Comparison of ENCODE assay signal across 27 cellular contexts in the genomic region with DNA sequence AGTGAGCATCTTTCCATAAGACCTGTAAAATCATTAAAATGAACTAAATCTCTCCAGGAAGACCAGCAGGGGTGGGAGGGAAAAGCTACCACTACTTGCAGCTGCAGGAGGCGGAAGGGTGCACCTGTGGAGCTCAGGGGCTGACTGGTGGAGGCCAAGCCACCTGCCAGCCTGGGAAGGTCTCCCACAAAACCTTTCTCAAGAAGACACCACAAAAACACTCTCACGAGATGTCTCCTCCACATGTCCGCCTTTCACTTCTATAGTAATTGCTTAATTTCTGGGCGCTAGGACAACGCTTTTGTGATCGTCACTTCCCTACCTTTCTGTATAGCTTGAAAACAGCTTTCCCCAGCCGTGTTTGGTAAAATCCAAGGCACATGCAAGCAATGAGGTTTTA.
A peak's percentile ranks its signal among the peaks of the same experiment; 100 is the strongest.
DNase-seq lines count a peak whose midpoint lies in the region; ATAC-seq, FAIRE-seq and TF ChIP-seq lines count a peak whose summit lies in the region.
"Had no signal": no experiment of that assay in that cellular context is flagged by ENCODE, and none has a peak within 500 bp of the region (broad histone marks: within the 10 kb centered on the region; RNA-seq: fewer than 3 reads in every experiment).

No MANE protein-coding gene starts in this region.

- no peak for ATAC-seq in IMR-90 (ENCODE audit: low read depth)
- no peak for ATAC-seq in GM18519 (IDR thresholded peaks at IDR 0.05; ENCODE audit: low FRiP score, unreplicated experiment)
- no peak for ATAC-seq in stimulated activated naive B cell treated with anti-CD40 and anti-IgM and Interleukin-4, amounts not matched to agents 10 μg/mL and 1 μg/mL and 100 μg/mL, for 72 hours (replicated peaks)
- ATAC-seq: activated naive CD8-positive, alpha-beta T cell treated with anti-CD3 and anti-CD28 coated beads, Interleukin-2, amount 50 U/mL, for 24 hours; activated T-cell treated with anti-CD3 and anti-CD28 coated beads, Interleukin-2, amount 50 U/mL, for 4 hours; gastroesophageal sphincter; left lobe of liver; naive thymus-derived CD4-positive, alpha-beta T cell had no signal

- H4K20me1 ChIP-seq in IMR-90 (ENCODE audit: insufficient read depth, low read length) (peaks cover 8% of the 10 kb centered on the region), hepatocyte (ENCODE audit: insufficient read depth, poor library complexity, severe bottlenecking) (peaks cover 6% of the 10 kb centered on the region), smooth muscle cell (ENCODE audit: low read depth) (peaks cover 38% of the 10 kb centered on the region)

- H3K36me3 ChIP-seq in IMR-90 (ENCODE audit: control insufficient read depth, insufficient read depth, low read length): no peaks in the 10 kb centered on the region
- H3K36me3 ChIP-seq in hepatocyte (replicated peaks; ENCODE audit: insufficient read depth, low read depth): no peaks in the 10 kb centered on the region
- no peaks in the 10 kb centered on the region for H3K36me3 ChIP-seq in smooth muscle cell (ENCODE audit: low read depth)
- H3K36me3 ChIP-seq: esophagus squamous epithelium, gastroesophageal sphincter, upper lobe of left lung had no signal

- H3K27me3 Mint-ChIP-seq in stimulated activated naive B cell treated with anti-CD40 and anti-IgM and Interleukin-4, amounts not matched to agents 10 μg/mL and 1 μg/mL and 100 μg/mL, for 72 hours: peaks cover 4 to 6% of the 10 kb centered on the region in 2 donors

- no peak overlapping the region for H4K8ac ChIP-seq in IMR-90 (ENCODE audit: low read depth in 2 of 2, low read length in 2 of 2)

- H3K4me3 Mint-ChIP-seq in stimulated activated naive B cell treated with anti-CD40 and anti-IgM and Interleukin-4, amounts not matched to agents 10 μg/mL and 1 μg/mL and 100 μg/mL, for 72 hours: no peak overlapping the region
- H3K4me3 Mint-ChIP-seq: activated CD4-positive, alpha-beta T cell treated with anti-CD3 and anti-CD28 coated beads, Interleukin-2, amount 10 ng/mL, durations not matched to agents 24 days and 14 days; activated naive CD8-positive, alpha-beta T cell treated with anti-CD3 and anti-CD28 coated beads, Interleukin-2, amount 50 U/mL, for 24 hours; activated T-cell treated with anti-CD3 and anti-CD28 coated beads, Interleukin-2, amount 50 U/mL, for 4 hours; memory B cell; naive thymus-derived CD4-positive, alpha-beta T cell; T-helper 2 cell treated with Interferon-gamma antibody and Interleukin-4, amounts not matched to agents 5 μg/mL and 100 μg/mL, for 36 hours had no signal

- no peaks in the 10 kb centered on the region for H3K9me3 ChIP-seq in IMR-90 (ENCODE audit: control insufficient read depth, insufficient read depth, low read length)
- H3K9me3 ChIP-seq in hepatocyte (ENCODE audit: low read depth): no peaks in the 10 kb centered on the region
- no peaks in the 10 kb centered on the region for H3K9me3 ChIP-seq in smooth muscle cell (replicated peaks; ENCODE audit: low read depth)
- H3K9me3 ChIP-seq: esophagus squamous epithelium, gastroesophageal sphincter, upper lobe of left lung had no signal

- intact Hi-C loops in IMR-90 (cut with micrococcal nuclease): no loop called here

- H3K27ac Mint-ChIP-seq in stimulated activated naive B cell treated with anti-CD40 and anti-IgM and Interleukin-4, amounts not matched to agents 10 μg/mL and 1 μg/mL and 100 μg/mL, for 72 hours: no peak overlapping the region
- H3K27ac Mint-ChIP-seq: activated CD4-positive, alpha-beta T cell treated with anti-CD3 and anti-CD28 coated beads, Interleukin-2, amount 10 ng/mL, durations not matched to agents 24 days and 14 days; activated naive CD8-positive, alpha-beta T cell treated with anti-CD3 and anti-CD28 coated beads, Interleukin-2, amount 50 U/mL, for 24 hours; memory B cell; naive thymus-derived CD4-positive, alpha-beta T cell; T-helper 2 cell treated with Interferon-gamma antibody and Interleukin-4, amounts not matched to agents 5 μg/mL and 100 μg/mL, for 36 hours had no signal

- no peaks in the 10 kb centered on the region; the same call in 1 of the 2 replicates for H3K9me1 ChIP-seq in IMR-90 (ENCODE audit: insufficient read depth, low read length)

- no peaks in the 10 kb centered on the region for H3K36me3 Mint-ChIP-seq in stimulated activated naive B cell treated with anti-CD40 and anti-IgM and Interleukin-4, amounts not matched to agents 10 μg/mL and 1 μg/mL and 100 μg/mL, for 72 hours
- H3K36me3 Mint-ChIP-seq: memory B cell; naive thymus-derived CD4-positive, alpha-beta T cell had no signal

- H3K14ac ChIP-seq in IMR-90 (replicated peaks; ENCODE audit: low read depth, low read length): no peak overlapping the region

- peaks cover 1 to 12% of the 10 kb centered on the region in 2 donors for H3K4me1 Mint-ChIP-seq in stimulated activated naive B cell treated with anti-CD40 and anti-IgM and Interleukin-4, amounts not matched to agents 10 μg/mL and 1 μg/mL and 100 μg/mL, for 72 hours
- H3K4me1 Mint-ChIP-seq: activated naive CD8-positive, alpha-beta T cell treated with anti-CD3 and anti-CD28 coated beads, Interleukin-2, amount 50 U/mL, for 24 hours had no signal

- H3K27me3 ChIP-seq in IMR-90 (ENCODE audit: control insufficient read depth, insufficient read depth, low read length): no peaks in the 10 kb centered on the region; the same call in 1 of the 2 replicates
- H3K27me3 ChIP-seq in hepatocyte: no peaks in the 10 kb centered on the region
- H3K27me3 ChIP-seq in smooth muscle cell (ENCODE audit: low read depth): no peaks in the 10 kb centered on the region
- H3K27me3 ChIP-seq: gastroesophageal sphincter, upper lobe of left lung had no signal

- no peak overlapping the region for H3K56ac ChIP-seq in IMR-90 (ENCODE audit: extremely low read depth, insufficient read depth, low read length)

- H2BK15ac ChIP-seq in IMR-90 (ENCODE audit: low read depth, low read length): no peak overlapping the region

- CTCF ChIA-PET in IMR-90 (lab: Yijun Ruan, JAX): no interaction called here

- peaks cover 0 to 3% of the 10 kb centered on the region in 2 experiments; a peak in 1 of 4 replicates for H3K79me1 ChIP-seq in IMR-90 (ENCODE audit: low read depth in 1 of 2, low read length in 2 of 2)

- no peak overlapping the region for H3K27ac ChIP-seq in IMR-90 (ENCODE audit: insufficient read depth, low read length)
- peak overlapping the region; percentile 94 for H3K27ac ChIP-seq in hepatocyte
- H3K27ac ChIP-seq in smooth muscle cell (ENCODE audit: low read depth): peak overlapping the region; percentile 15
- H3K27ac ChIP-seq: upper lobe of left lung had no signal

- H3K18ac ChIP-seq in IMR-90 (ENCODE audit: low read depth, low read length): no peak overlapping the region

- WGBS in IMR-90 (ENCODE audit: extremely low coverage in 2 of 2, insufficient read length in 1 of 2), 2 experiments: 100% methylated on average over 6 of the region's 7 CpGs; no CpG with 5 or more reads in 1 of the 2 experiments
- WGBS in hepatocyte (ENCODE audit: low lambda C conversion rate, missing lambda C conversion rate): 89% methylated on average over 7 of the region's 7 CpGs
- WGBS in smooth muscle cell (ENCODE audit: low lambda C conversion rate): 92% methylated on average over 7 of the region's 7 CpGs

- no peak for TF ChIP-seq RAD21 in IMR-90 (IDR thresholded peaks at IDR 0.05; ENCODE audit: low read length)

- no peak overlapping the region for H3K4ac ChIP-seq in IMR-90 (ENCODE audit: low read depth, low read length)

- H3K4me1 ChIP-seq in IMR-90 (ENCODE audit: control insufficient read depth, insufficient read depth, low read length) (peaks cover 18% of the 10 kb centered on the region; the same call in 1 of the 2 replicates), hepatocyte (ENCODE audit: insufficient read depth) (peaks cover 61% of the 10 kb centered on the region), smooth muscle cell (ENCODE audit: low read depth) (peaks cover 39% of the 10 kb centered on the region)
- H3K4me1 ChIP-seq: upper lobe of left lung had no signal

- H4K5ac ChIP-seq in IMR-90 (ENCODE audit: low read depth, low read length): no peak overlapping the region

- no peak overlapping the region for H3K4me2 ChIP-seq in IMR-90 (ENCODE audit: low read depth, low read length)
- H3K4me2 ChIP-seq in hepatocyte: peak overlapping the region; percentile 68
- H3K4me2 ChIP-seq in smooth muscle cell: peak overlapping the region; percentile 61

- no TSS peak for BruUV-seq in IMR-90 (replicated peaks; lab: Mats Ljungman, UMichigan)

- no peak overlapping the region for H3K4me3 ChIP-seq in IMR-90 (ENCODE audit: insufficient read depth, low read depth, low read length)
- H3K4me3 ChIP-seq in hepatocyte: no peak overlapping the region
- H3K4me3 ChIP-seq in smooth muscle cell: no peak overlapping the region
- H3K4me3 ChIP-seq: esophagus squamous epithelium, gastroesophageal sphincter, upper lobe of left lung had no signal

- no peak overlapping the region for H2BK5ac ChIP-seq in IMR-90 (ENCODE audit: low read depth, low read length, poor library complexity, severe bottlenecking)

- FAIRE-seq in frontal cortex (lab: Jason Lieb, UNC): no peak

- in situ Hi-C loops in IMR-90 (cut with MboI; ENCODE audit: low sequenced_read_pairs): no loop called here

- H2AK5ac ChIP-seq in IMR-90 (ENCODE audit: low read depth, low read length): no peak overlapping the region

- H2AFZ ChIP-seq in IMR-90 (replicated peaks; ENCODE audit: low read length, poor library complexity) (no peak overlapping the region), hepatocyte (no peak overlapping the region), smooth muscle cell (ENCODE audit: low read depth) (no peak overlapping the region)

- H3K9me3 Mint-ChIP-seq in stimulated activated naive B cell treated with anti-CD40 and anti-IgM and Interleukin-4, amounts not matched to agents 10 μg/mL and 1 μg/mL and 100 μg/mL, for 72 hours: no peaks in the 10 kb centered on the region
- H3K9me3 Mint-ChIP-seq: activated CD4-positive, alpha-beta T cell treated with anti-CD3 and anti-CD28 coated beads, Interleukin-2, amount 10 ng/mL, durations not matched to agents 24 days and 14 days; activated naive CD8-positive, alpha-beta T cell treated with anti-CD3 and anti-CD28 coated beads, Interleukin-2, amount 50 U/mL, for 24 hours; activated T-cell treated with anti-CD3 and anti-CD28 coated beads, Interleukin-2, amount 50 U/mL, for 4 hours; memory B cell; T-helper 2 cell treated with Interferon-gamma antibody and Interleukin-4, amounts not matched to agents 5 μg/mL and 100 μg/mL, for 36 hours had no signal

- H2AK9ac ChIP-seq in IMR-90 (replicated peaks; ENCODE audit: low read depth, low read length, poor library complexity): peak overlapping the region; percentile 31

- H2BK120ac ChIP-seq in IMR-90 (ENCODE audit: low read depth, low read length): no peak overlapping the region

- TF ChIP-seq CTCF in IMR-90 (conservative IDR thresholded peaks at IDR 0.05; ENCODE audit: low read depth, low read length): no peak
- TF ChIP-seq CTCF in hepatocyte (IDR thresholded peaks at IDR 0.05; ENCODE audit: poor library complexity): no peak
- TF ChIP-seq CTCF in smooth muscle cell (IDR thresholded peaks at IDR 0.05; ENCODE audit: borderline replicate concordance, insufficient read depth, poor library complexity, severe bottlenecking): no peak

- peaks cover 72% of the 10 kb centered on the region for H3K79me2 ChIP-seq in hepatocyte
- H3K79me2 ChIP-seq in smooth muscle cell (ENCODE audit: low read depth): peaks cover 33% of the 10 kb centered on the region

- no peak overlapping the region for H3K23ac ChIP-seq in IMR-90 (ENCODE audit: low read depth, low read length)

- DNase-seq in IMR-90 (no peak), NAMALWA (ENCODE audit: low spot score) (peak; percentile 43), hepatocyte (ENCODE audit: low spot score) (no peak), smooth muscle cell (lab: John Stamatoyannopoulos, UW; ENCODE audit: unreplicated experiment) (no peak), frontal cortex (ENCODE audit: low spot score in 2 of 2) (no peak)
- DNase-seq in stimulated activated naive B cell treated with anti-CD40 and anti-IgM and Interleukin-4, amounts not matched to agents 10 μg/mL and 1 μg/mL and 100 μg/mL, for 72 hours: no peak
- DNase-seq: activated CD4-positive, alpha-beta T cell treated with anti-CD3 and anti-CD28 coated beads, Interleukin-2, amount 10 ng/mL, durations not matched to agents 24 days and 14 days; activated naive CD8-positive, alpha-beta T cell treated with anti-CD3 and anti-CD28 coated beads, Interleukin-2, amount 50 U/mL, for 24 hours; activated T-cell treated with anti-CD3 and anti-CD28 coated beads, Interleukin-2, amount 50 U/mL, for 4 hours; Calu3; central memory CD4-positive, alpha-beta T cell; DMS79 treated with DMSO at 0.1 percent for 48 hours; esophagus squamous epithelium; GF-D8; HCEC 1CT; naive thymus-derived CD4-positive, alpha-beta T cell; NCI-H1092 treated with DMSO at 0.1 percent for 48 hours; NCI-H187; NCI-H2171; NCI-H510A treated with DMSO at 0.1 percent for 48 hours; NK-92 treated with Interleukin-12 subunit alpha and Interleukin-12 subunit beta, amount 100 ng/mL, for 24 hours; upper lobe of left lung had no signal

- H3K9me2 ChIP-seq in hepatocyte (replicated peaks; ENCODE audit: insufficient read depth): no peaks in the 10 kb centered on the region

- no peak overlapping the region for H3K9ac ChIP-seq in IMR-90 (ENCODE audit: low read depth, low read length)
- H3K9ac ChIP-seq in smooth muscle cell (ENCODE audit: low read depth): no peak overlapping the region

- TF ChIP-seq POLR2A in IMR-90 (IDR thresholded peaks at IDR 0.05; ENCODE audit: low read depth, low read length): no peak

- no peak overlapping the region for H2BK20ac ChIP-seq in IMR-90 (ENCODE audit: low read depth, low read length)

- no peak overlapping the region for H4K91ac ChIP-seq in IMR-90 (ENCODE audit: insufficient read depth, low read depth, low read length)

- dilution Hi-C loops in IMR-90 (cut with HindIII; ENCODE audit: low sequenced_read_pairs, unreplicated experiment): no loop called here

- H3F3A ChIP-seq in smooth muscle cell (ENCODE audit: low read depth): no peaks in the 10 kb centered on the region

- POLR2A ChIA-PET in IMR-90 (lab: Charles Lee; ENCODE audit: unreplicated experiment): no interaction called here
